In the genomic region with DNA sequence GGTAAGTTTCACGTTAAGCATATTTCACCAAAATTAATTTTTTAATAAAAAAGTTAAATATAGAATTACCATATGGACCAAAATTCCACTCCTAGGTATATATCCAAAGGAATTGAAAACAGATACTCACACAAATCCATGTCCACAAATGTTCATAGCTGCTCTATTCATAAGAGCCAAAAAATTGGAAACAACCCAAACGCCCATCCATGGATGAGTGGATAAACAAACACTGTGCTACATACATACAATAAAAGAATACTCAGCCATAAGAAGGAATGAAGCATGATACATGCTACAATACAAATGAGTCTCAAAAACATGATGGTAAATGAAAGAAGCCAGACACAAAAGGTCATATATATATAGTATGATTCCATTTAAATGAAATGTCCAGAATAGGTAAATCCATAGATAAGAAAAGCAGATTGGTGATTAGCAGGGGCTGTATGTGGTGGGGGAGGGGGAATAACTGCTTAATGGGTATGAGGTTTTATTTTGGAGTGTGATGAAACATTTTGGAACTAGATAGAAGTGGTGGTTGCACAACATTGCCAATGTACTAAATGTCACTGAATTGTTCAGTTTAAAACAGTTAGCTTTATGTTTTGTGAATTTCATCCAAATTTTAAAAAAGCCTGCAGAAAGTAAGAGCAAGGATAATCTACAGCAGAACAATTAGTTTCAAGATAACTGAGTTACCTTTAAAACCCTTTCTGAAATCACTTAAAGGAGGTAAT, we compare ENCODE assay signal across 1 cellular context.
TF ChIP-seq lines count a peak whose summit lies in the region.

No MANE protein-coding gene starts in this region.

TF ChIP-seq in H1, 55 proteins besides CTCF, POLR2A, EP300 and RAD21:
- TF ChIP-seq MAFK (IDR thresholded peaks at IDR 0.05; ENCODE audit: low read depth, low read length) (no peak), TEAD4 (IDR thresholded peaks at IDR 0.05; ENCODE audit: low read depth, low read length) (no peak), HDAC2 (IDR thresholded peaks at IDR 0.05; ENCODE audit: borderline replicate concordance in 1 of 2, low read depth in 2 of 2, low read length in 2 of 2) (no peak), SP1 (IDR thresholded peaks at IDR 0.05; ENCODE audit: low read depth, low read length) (no peak), CBX8 (IDR thresholded peaks at IDR 0.05; ENCODE audit: borderline replicate concordance, low read depth, low read length) (no peak), BRCA1 (IDR thresholded peaks at IDR 0.05; ENCODE audit: low read depth, low read length) (no peak), RFX5 (IDR thresholded peaks at IDR 0.05; ENCODE audit: borderline replicate concordance, low read depth, low read length) (no peak), RNF2 (IDR thresholded peaks at IDR 0.05; ENCODE audit: borderline replicate concordance, low read depth, low read length, missing control alignments, poor library complexity, severe bottlenecking) (no peak), SP2 (IDR thresholded peaks at IDR 0.05; ENCODE audit: low read length) (no peak), ZNF274 (IDR thresholded peaks at IDR 0.05; ENCODE audit: borderline replicate concordance, extremely low read depth, low read length) (no peak), TBP (IDR thresholded peaks at IDR 0.05; ENCODE audit: low read depth, low read length) (no peak), ASH2L (IDR thresholded peaks at IDR 0.05; ENCODE audit: low read length) (no peak), BCL11A (IDR thresholded peaks at IDR 0.05; ENCODE audit: low read depth in 2 of 2, low read length in 2 of 2) (no peak), GABPA (IDR thresholded peaks at IDR 0.05; ENCODE audit: borderline replicate concordance, insufficient read depth, low read length) (no peak), RXRA (IDR thresholded peaks at IDR 0.05; ENCODE audit: insufficient read depth, low read depth, low read length) (no peak), EZH2 (IDR thresholded peaks at IDR 0.05; ENCODE audit: low read depth, low read length, severe bottlenecking) (no peak), BACH1 (IDR thresholded peaks at IDR 0.05; ENCODE audit: low read length) (no peak)
